9 cellular contexts compared by ENCODE assay signal in genomic region chr12:103571286-103571685, GRCh38. TPM values are rescaled to one million over a fixed set of nuclear protein-coding genes. Genes with fewer than 3 reads are reported as not detected.
DNase-seq lines count a peak whose midpoint lies in the region; ATAC-seq and TF ChIP-seq lines count a peak whose summit lies in the region.
"Had no signal": no experiment of that assay in that cellular context is flagged by ENCODE, and none has a peak within 500 bp of the region (broad histone marks: within the 10 kb centered on the region; RNA-seq: fewer than 3 reads in every experiment).

No MANE protein-coding gene starts in this region.

- intact Hi-C loops in Panc1 (cut with micrococcal nuclease; ENCODE audit: unreplicated experiment): loop anchor here (10.0 kb wide), 1 partner anchor 174 kb away; no protein-coding TSS in a partner anchor
- intact Hi-C loops in right cardiac atrium (cut with DNase I): no loop called here
- intact Hi-C loops in posterior cingulate gyrus (cut with DNase I): no loop called here

- peaks cover 13 to 19% (median 16%) of the 10 kb centered on the region in 5 donors for H3K9me3 Mint-ChIP-seq in CD8-positive, alpha-beta memory T cell

- H3K4me1 Mint-ChIP-seq in CD8-positive, alpha-beta memory T cell: peaks cover 7 to 9% (median 8%) of the 10 kb centered on the region in 3 donors

- CTCF ChIA-PET in Panc1 (lab: Charles Lee): no interaction called here
- CTCF ChIA-PET in CD8-positive, alpha-beta memory T cell (lab: Charles Lee): no interaction called here

- peak; percentile 84 for ATAC-seq in Panc1
- ATAC-seq in right cardiac atrium: peak; percentile 68 to 70
- ATAC-seq in GM18909 (IDR thresholded peaks at IDR 0.05; ENCODE audit: poor library complexity, unreplicated experiment): no peak
- ATAC-seq in HG03139 (IDR thresholded peaks at IDR 0.05; ENCODE audit: unreplicated experiment): no peak
- ATAC-seq: natural killer cell had no signal

- DNase-seq in Panc1 (ENCODE audit: low read depth, low spot score) (no peak), right cardiac atrium (peak in 2 of 3 donors; percentile 44 to 53), posterior cingulate gyrus (peak in 6 of 10 donors; percentile 4 to 78 (median 54)), hepatic stellate cell (ENCODE audit: low spot score) (no peak)
- DNase-seq in CD8-positive, alpha-beta memory T cell: no peak
- DNase-seq: natural killer cell had no signal

- H3K27me3 ChIP-seq in HUES64 (ENCODE audit: insufficient read depth, low read length) (no peaks in the 10 kb centered on the region), Panc1 (ENCODE audit: control insufficient read depth, insufficient read depth, low read length) (peaks cover 9% of the 10 kb centered on the region), right cardiac atrium (ENCODE audit: control insufficient read depth, insufficient read depth) (no peaks in the 10 kb centered on the region)
- peaks cover 7% of the 10 kb centered on the region for H3K27me3 ChIP-seq in CD8-positive, alpha-beta memory T cell (ENCODE audit: insufficient read depth, low read length, poor library complexity, severe bottlenecking)

- H3K27ac Mint-ChIP-seq in CD8-positive, alpha-beta memory T cell: no peak overlapping the region
- H3K27ac Mint-ChIP-seq: natural killer cell had no signal

- TF ChIP-seq CTCF in Panc1 (IDR thresholded peaks at IDR 0.05): peak; percentile 26

- H3K9ac ChIP-seq in HUES64 (ENCODE audit: low read depth, low read length): no peak overlapping the region

- H3K36me3 ChIP-seq in HUES64 (ENCODE audit: insufficient read depth, low read length) (no peaks in the 10 kb centered on the region), Panc1 (ENCODE audit: control insufficient read depth, insufficient read depth, low read length) (no peaks in the 10 kb centered on the region)
- no peaks in the 10 kb centered on the region for H3K36me3 ChIP-seq in CD8-positive, alpha-beta memory T cell (ENCODE audit: insufficient read depth, low read length)

- in situ Hi-C loops in Panc1 (cut with HindIII; ENCODE audit: low pct_unique_long_range_greater_than_20kb, low sequenced_read_pairs): no loop called here

- H3K27me3 Mint-ChIP-seq in CD8-positive, alpha-beta memory T cell: peaks cover 38 to 86% of the 10 kb centered on the region in 2 donors

- H3K36me3 Mint-ChIP-seq in CD8-positive, alpha-beta memory T cell: peaks cover 0 to 4% (median 1%) of the 10 kb centered on the region in 3 donors

- BruUV-seq in Panc1 (replicated peaks; lab: Mats Ljungman, UMichigan): no TSS peak

- no peak overlapping the region for H3K27ac ChIP-seq in HUES64 (ENCODE audit: low read depth, low read length)
- H3K27ac ChIP-seq in Panc1 (ENCODE audit: low read length): no peak overlapping the region
- H3K27ac ChIP-seq in right cardiac atrium (ENCODE audit: low read length): no peak overlapping the region
- H3K27ac ChIP-seq in CD8-positive, alpha-beta memory T cell (ENCODE audit: low read depth, low read length): no peak overlapping the region

- H3K4me3 Mint-ChIP-seq in CD8-positive, alpha-beta memory T cell: no peak overlapping the region
- H3K4me3 Mint-ChIP-seq: natural killer cell had no signal

- peaks cover 17% of the 10 kb centered on the region; the same call in 1 of the 2 replicates for H3K4me1 ChIP-seq in HUES64 (ENCODE audit: insufficient read depth, low read length)
- H3K4me1 ChIP-seq in Panc1 (ENCODE audit: control insufficient read depth, insufficient read depth, low read length): 0 out of 2 replicates have a peak, but pooled peaks cover 3% of the 10 kb centered on the region
- H3K4me1 ChIP-seq in right cardiac atrium (ENCODE audit: control insufficient read depth, insufficient read depth, low read length): no peaks in the 10 kb centered on the region
- H3K4me1 ChIP-seq in CD8-positive, alpha-beta memory T cell (ENCODE audit: insufficient read depth, low read length): no peaks in the 10 kb centered on the region

- H3K9me3 ChIP-seq in HUES64 (ENCODE audit: insufficient read depth, low read depth, low read length): peaks cover 8% of the 10 kb centered on the region; the same call in 1 of the 2 replicates
- peaks cover 4% of the 10 kb centered on the region; the same call in 1 of the 2 replicates for H3K9me3 ChIP-seq in Panc1 (ENCODE audit: control insufficient read depth, insufficient read depth, low read depth, low read length)
- no peaks in the 10 kb centered on the region for H3K9me3 ChIP-seq in right cardiac atrium (ENCODE audit: control insufficient read depth, low read length)
- no peaks in the 10 kb centered on the region for H3K9me3 ChIP-seq in CD8-positive, alpha-beta memory T cell (ENCODE audit: low read length)

- H3K4me3 ChIP-seq in HUES64 (ENCODE audit: low read length) (peak overlapping the region; percentile 30), Panc1 (ENCODE audit: low read depth in 2 of 2, low read length in 2 of 2) (peak overlapping the region; percentile 25 to 41), right cardiac atrium (ENCODE audit: low read length) (no peak overlapping the region)
- H3K4me3 ChIP-seq in CD8-positive, alpha-beta memory T cell (ENCODE audit: low read length): no peak overlapping the region

- POLR2A ChIA-PET in Panc1 (lab: Charles Lee): no interaction called here
- POLR2A ChIA-PET in CD8-positive, alpha-beta memory T cell (lab: Charles Lee): no interaction called here

- 21% methylated on average over 18 of the region's 18 CpGs for WGBS in HUES64
- 8% methylated on average over 18 of the region's 18 CpGs for WGBS in right cardiac atrium

RNA-seq across cellular contexts. Expression of gene STAB2, which starts 15.8 kb away (rescaled TPM):
- not detected for polyA plus RNA-seq in HUES64 (2013, experiment 1 of 2)
- not detected for polyA plus RNA-seq in HUES64 (2013, experiment 2 of 2)
- not detected for total RNA-seq in Panc1 (2021; ENCODE audit: unreplicated experiment)
- not detected for polyA plus RNA-seq in Panc1 (2012; ENCODE audit: insufficient read length)
- under 1 TPM in 3 of 4 donors, not detected in 1; 0.06 to 0.12 (median 0.08) TPM for total RNA-seq in right cardiac atrium
- polyA plus RNA-seq in right cardiac atrium: 0.23 TPM
- not detected for total RNA-seq in CD8-positive, alpha-beta memory T cell
- polyA plus RNA-seq in CD8-positive, alpha-beta memory T cell: not detected
- total RNA-seq: natural killer cell had no signal

Comparison
In these comparisons a context has a peak if more than half of its experiments do, and no peak if none do; other contexts are left out.
1. H3K4me3 ChIP-seq: peak in HUES64 (single experiment) and Panc1 (2 of 2); none in right cardiac atrium (single experiment) and CD8-positive, alpha-beta memory T cell (single experiment).
2. ATAC-seq: peak in Panc1 (single experiment) and right cardiac atrium (2 of 2); none in GM18909 (single experiment) and HG03139 (single experiment).
3. DNase-seq: peak in right cardiac atrium (2 of 3) and posterior cingulate gyrus (6 of 10); none in Panc1 (single experiment), hepatic stellate cell (single experiment) and CD8-positive, alpha-beta memory T cell (0 of 5).